Comparison of ENCODE assay signal across 8 cellular contexts in genomic region chr5:173055983-173056782, GRCh38. TPM values are rescaled to one million over a fixed set of nuclear protein-coding genes. Genes with fewer than 3 reads are reported as not detected.
A peak's percentile ranks its signal among the peaks of the same experiment; 100 is the strongest.
DNase-seq lines count a peak whose midpoint lies in the region; ATAC-seq and TF ChIP-seq lines count a peak whose summit lies in the region.

Gene CREBRF, plus strand, starts transcription at chr5:173056352. Its CDS starts 24,424 bp downstream, at chr5:173080776.

- DNase-seq in NCI-H1417 (lab: John Stamatoyannopoulos, UW): peak; percentile 87 to 94 (median 92)
- DNase-seq in activated naive CD8-positive, alpha-beta T cell treated with anti-CD3 and anti-CD28 coated beads, Interleukin-2, amount 10 ng/mL, durations not matched to agents 7 days and 5 days: peak; percentile 98
- DNase-seq in Right ventricle myocardium inferior (ENCODE audit: missing footprints): peak; percentile 99
- DNase-seq in ovary: peak; percentile 97 to 99 (median 98)

- no peaks in the 10 kb centered on the region for H3K27me3 ChIP-seq in SU-DHL-6 (ENCODE audit: low read length)
- H3K27me3 ChIP-seq in ovary: no peaks in the 10 kb centered on the region
- no peaks in the 10 kb centered on the region for H3K27me3 ChIP-seq in thymus (ENCODE audit: control insufficient read depth, insufficient read depth)

- no peaks in the 10 kb centered on the region for H3K27me3 Mint-ChIP-seq in activated naive CD8-positive, alpha-beta T cell treated with anti-CD3 and anti-CD28 coated beads, Interleukin-2, amount 10 ng/mL, durations not matched to agents 7 days and 5 days

- ATAC-seq in HG02763 (IDR thresholded peaks at IDR 0.05; ENCODE audit: unreplicated experiment) (peak; percentile 75), Right ventricle myocardium inferior (peak; percentile 92)
- peak; percentile 73 for ATAC-seq in activated naive CD8-positive, alpha-beta T cell treated with anti-CD3 and anti-CD28 coated beads, Interleukin-2, amount 10 ng/mL, durations not matched to agents 7 days and 5 days (ENCODE audit: low read depth)

- H4K20me1 ChIP-seq in SU-DHL-6 (ENCODE audit: low read depth, low read length): no peaks in the 10 kb centered on the region

- H3K4me2 ChIP-seq in SU-DHL-6 (ENCODE audit: low read depth, low read length, poor library complexity, severe bottlenecking): peak within 1 kb of the TSS; percentile 87

- TF ChIP-seq POLR2A in ovary (IDR thresholded peaks at IDR 0.05): peak; percentile 42

- peak within 1 kb of the TSS; percentile 96 for H3K4me3 Mint-ChIP-seq in activated naive CD8-positive, alpha-beta T cell treated with anti-CD3 and anti-CD28 coated beads, Interleukin-2, amount 10 ng/mL, durations not matched to agents 7 days and 5 days

- intact Hi-C loops in Right ventricle myocardium inferior (cut with DNase I) (no loop called here), ovary (cut with DNase I) (loop anchor here in 2 of 4 donors (5.0 to 10.0 kb wide), 3 partner anchors 71 to 331 kb away; partner anchors contain the start of gene ATP6V0E1 (in 2 of the 2))

- H3K36me3 Mint-ChIP-seq in activated naive CD8-positive, alpha-beta T cell treated with anti-CD3 and anti-CD28 coated beads, Interleukin-2, amount 10 ng/mL, durations not matched to agents 7 days and 5 days: no peaks in the 10 kb centered on the region

- H3K9ac ChIP-seq in SU-DHL-6 (ENCODE audit: low read length): peak within 1 kb of the TSS; percentile 70

- H3K36me3 ChIP-seq in SU-DHL-6 (ENCODE audit: low read length) (no peaks in the 10 kb centered on the region), ovary (no peaks in the 10 kb centered on the region), thymus (ENCODE audit: control insufficient read depth, insufficient read depth) (peaks cover 3% of the 10 kb centered on the region)

- 0% methylated on average over 42 to 74 of the region's 74 CpGs for WGBS in ovary, 3 donors
- WGBS in thymus: 1% methylated on average over 74 of the region's 74 CpGs

- POLR2A ChIA-PET in activated naive CD8-positive, alpha-beta T cell treated with anti-CD3 and anti-CD28 coated beads, Interleukin-2, amount 10 ng/mL, durations not matched to agents 7 days and 5 days (lab: Charles Lee): interaction anchor here (1.0 to 2.0 kb wide), 7 partner anchors 9 to 276 kb away, joined by 3 to 35 read pairs (median 6); partner anchors contain the start of gene ATP6V0E1

- no peaks in the 10 kb centered on the region for H3K9me3 Mint-ChIP-seq in activated naive CD8-positive, alpha-beta T cell treated with anti-CD3 and anti-CD28 coated beads, Interleukin-2, amount 10 ng/mL, durations not matched to agents 7 days and 5 days

- peak within 1 kb of the TSS; percentile 87 for H2AFZ ChIP-seq in SU-DHL-6 (ENCODE audit: low read depth, low read length, severe bottlenecking)

- peak within 1 kb of the TSS; percentile 62 for H3K27ac ChIP-seq in SU-DHL-6 (ENCODE audit: low read depth, low read length)
- H3K27ac ChIP-seq in ovary: peak within 1 kb of the TSS; percentile 99 to 100
- peak within 1 kb of the TSS; percentile 98 for H3K27ac ChIP-seq in thymus (ENCODE audit: low read depth)

- H3K9me2 ChIP-seq in SU-DHL-6 (replicated peaks; ENCODE audit: insufficient read depth, low read length): no peaks in the 10 kb centered on the region

- peaks cover 19% of the 10 kb centered on the region for H3F3A ChIP-seq in SU-DHL-6 (ENCODE audit: insufficient read depth)

- H3K4me3 ChIP-seq in GM12875 (ENCODE audit: low read depth, low read length) (peak within 1 kb of the TSS; percentile 65), SU-DHL-6 (ENCODE audit: insufficient read depth, low read length, poor library complexity, severe bottlenecking) (peak within 1 kb of the TSS; percentile 68), ovary (peak within 1 kb of the TSS; percentile 98), thymus (ENCODE audit: low read length) (peak within 1 kb of the TSS; percentile 100)

- no peak for TF ChIP-seq CTCF in GM12875 (IDR thresholded peaks at IDR 0.05; ENCODE audit: borderline replicate concordance, insufficient read depth, low read depth, low read length)
- no peak for TF ChIP-seq CTCF in SU-DHL-6 (IDR thresholded peaks at IDR 0.05; ENCODE audit: insufficient read depth, low read length, poor library complexity, severe bottlenecking)
- TF ChIP-seq CTCF in ovary (IDR thresholded peaks at IDR 0.05): no peak

- H3K4me1 ChIP-seq in ovary (ENCODE audit: insufficient read depth) (no peaks in the 10 kb centered on the region), thymus (ENCODE audit: control insufficient read depth, insufficient read depth, low read length) (no peaks in the 10 kb centered on the region)

- H3K9me3 ChIP-seq in SU-DHL-6 (ENCODE audit: insufficient read depth, low read length) (no peaks in the 10 kb centered on the region), ovary (no peaks in the 10 kb centered on the region), thymus (ENCODE audit: control insufficient read depth) (no peaks in the 10 kb centered on the region)

- TF ChIP-seq EP300 in ovary (IDR thresholded peaks at IDR 0.05): peak; percentile 92

- H3K27ac Mint-ChIP-seq in activated naive CD8-positive, alpha-beta T cell treated with anti-CD3 and anti-CD28 coated beads, Interleukin-2, amount 10 ng/mL, durations not matched to agents 7 days and 5 days: peak within 1 kb of the TSS; percentile 97

- H3K4me1 Mint-ChIP-seq in activated naive CD8-positive, alpha-beta T cell treated with anti-CD3 and anti-CD28 coated beads, Interleukin-2, amount 10 ng/mL, durations not matched to agents 7 days and 5 days: peaks cover 41% of the 10 kb centered on the region

- H3K79me2 ChIP-seq in SU-DHL-6 (ENCODE audit: insufficient read depth, low read length): peaks cover 4% of the 10 kb centered on the region; the same call in 1 of the 2 replicates

RNA-seq across cellular contexts. Expression of gene CREBRF, which starts in this region (rescaled TPM):
- 10 to 100 TPM; 39.3 to 40.4 TPM for total RNA-seq in activated naive CD8-positive, alpha-beta T cell treated with anti-CD3 and anti-CD28 coated beads, Interleukin-2, amount 10 ng/mL, durations not matched to agents 7 days and 5 days
- total RNA-seq in Right ventricle myocardium inferior (23.9 TPM), ovary (10 to 100 TPM; 25.2 to 45.9 (median 33.4) TPM)
- polyA plus RNA-seq in ovary (10 to 100 TPM; 12.3 to 15.6 TPM), thymus (12.8 TPM)

Comparison
In these comparisons a context has a peak if more than half of its experiments do, and no peak if none do; other contexts are left out.
1. Peak in every context shown above with its lines: DNase-seq, ATAC-seq, H3K4me3 ChIP-seq and H3K27ac ChIP-seq.